In genomic region chr2:8236391-8236790, GRCh38 we compare ENCODE assay signal across 20 cellular contexts.
"Had no signal": no experiment of that assay in that cellular context is flagged by ENCODE, and none has a peak within 500 bp of the region (broad histone marks: within the 10 kb centered on the region; RNA-seq: fewer than 3 reads in every experiment).

No MANE protein-coding gene starts in this region.

- H3K9ac ChIP-seq: neural progenitor cell had no signal

- H3K4me1 ChIP-seq: vagina had no signal

- H3K4me3 ChIP-seq: colonic mucosa, dorsolateral prefrontal cortex, heart left ventricle, neural progenitor cell, ovary, smooth muscle cell, tibial artery, upper lobe of left lung, vagina had no signal

- H3K36me3 ChIP-seq: colonic mucosa, heart left ventricle, neural progenitor cell, ovary, tibial artery, upper lobe of left lung, vagina had no signal

- H3K27me3 ChIP-seq: colonic mucosa, heart left ventricle, neural progenitor cell, ovary, tibial artery, upper lobe of left lung, vagina had no signal

- DNase-seq: colonic mucosa; dorsolateral prefrontal cortex; effector CD8-positive, alpha-beta T cell; heart left ventricle; hippocampal formation; nucleus accumbens; ovary; right cardiac atrium; stimulated activated CD4-positive, alpha-beta T cell treated with anti-CD3 and anti-CD28 coated beads, Interleukin-4, amount 100 ng/mL, for 1 hour; stimulated activated CD8-positive, alpha-beta memory T cell treated with anti-CD3 and anti-CD28 coated beads, Interleukin-4, amount 100 ng/mL, for 48 hours; tibial artery; upper lobe of left lung had no signal

- H3K4me3 Mint-ChIP-seq: natural killer cell treated with Interleukin-12 subunit alpha and Interleukin-12 subunit beta and Interleukin-15 and Interleukin-18, amount 100 ng/mL, for 72 hours; neural progenitor cell; stimulated activated effector memory CD8-positive, alpha-beta T cell treated with anti-CD3 and anti-CD28 coated beads, Interleukin-12 subunit alpha, Interleukin-12 subunit beta, amount 100 ng/mL, for 72 hours; stimulated activated naive CD8-positive, alpha-beta T cell treated with anti-CD3 and anti-CD28 coated beads, Interleukin-15, Interleukin-2, amounts not matched to agents 100 ng/mL and 50 ng/mL, for 24 hours had no signal

- H3K4me2 ChIP-seq: neural progenitor cell, smooth muscle cell had no signal

- H3K27ac ChIP-seq: colonic mucosa, heart left ventricle, neural progenitor cell, ovary, tibial artery, upper lobe of left lung, vagina had no signal

- H3K27me3 Mint-ChIP-seq: natural killer cell treated with Interleukin-12 subunit alpha and Interleukin-12 subunit beta and Interleukin-15 and Interleukin-18, amount 100 ng/mL, for 72 hours had no signal

- H3K36me3 Mint-ChIP-seq: natural killer cell treated with Interleukin-12 subunit alpha and Interleukin-12 subunit beta and Interleukin-15 and Interleukin-18, amount 100 ng/mL, for 72 hours; neural progenitor cell; stimulated activated effector memory CD8-positive, alpha-beta T cell treated with anti-CD3 and anti-CD28 coated beads, Interleukin-12 subunit alpha, Interleukin-12 subunit beta, amount 100 ng/mL, for 72 hours had no signal

- H3K9me3 Mint-ChIP-seq: natural killer cell treated with Interleukin-12 subunit alpha and Interleukin-12 subunit beta and Interleukin-15 and Interleukin-18, amount 100 ng/mL, for 72 hours; neural progenitor cell; stimulated activated effector memory CD8-positive, alpha-beta T cell treated with anti-CD3 and anti-CD28 coated beads, Interleukin-12 subunit alpha, Interleukin-12 subunit beta, amount 100 ng/mL, for 72 hours; stimulated activated naive CD8-positive, alpha-beta T cell treated with anti-CD3 and anti-CD28 coated beads, Interleukin-15, Interleukin-2, amounts not matched to agents 100 ng/mL and 50 ng/mL, for 24 hours had no signal

- H3K9me3 ChIP-seq: colonic mucosa, heart left ventricle, ovary, tibial artery, upper lobe of left lung, vagina had no signal

- H3K27ac Mint-ChIP-seq: neural progenitor cell; progenitor cell of endocrine pancreas; stimulated activated effector memory CD8-positive, alpha-beta T cell treated with anti-CD3 and anti-CD28 coated beads, Interleukin-12 subunit alpha, Interleukin-12 subunit beta, amount 100 ng/mL, for 72 hours had no signal

- ATAC-seq: esophagus mucosa; heart left ventricle; natural killer cell treated with Interleukin-12 subunit alpha and Interleukin-12 subunit beta and Interleukin-15 and Interleukin-18, amount 100 ng/mL, for 72 hours; right cardiac atrium; stimulated activated effector memory CD8-positive, alpha-beta T cell treated with anti-CD3 and anti-CD28 coated beads, Interleukin-12 subunit alpha, Interleukin-12 subunit beta, amount 100 ng/mL, for 72 hours had no signal
